Comparison of ENCODE assay signal across 31 cellular contexts in the genomic region with DNA sequence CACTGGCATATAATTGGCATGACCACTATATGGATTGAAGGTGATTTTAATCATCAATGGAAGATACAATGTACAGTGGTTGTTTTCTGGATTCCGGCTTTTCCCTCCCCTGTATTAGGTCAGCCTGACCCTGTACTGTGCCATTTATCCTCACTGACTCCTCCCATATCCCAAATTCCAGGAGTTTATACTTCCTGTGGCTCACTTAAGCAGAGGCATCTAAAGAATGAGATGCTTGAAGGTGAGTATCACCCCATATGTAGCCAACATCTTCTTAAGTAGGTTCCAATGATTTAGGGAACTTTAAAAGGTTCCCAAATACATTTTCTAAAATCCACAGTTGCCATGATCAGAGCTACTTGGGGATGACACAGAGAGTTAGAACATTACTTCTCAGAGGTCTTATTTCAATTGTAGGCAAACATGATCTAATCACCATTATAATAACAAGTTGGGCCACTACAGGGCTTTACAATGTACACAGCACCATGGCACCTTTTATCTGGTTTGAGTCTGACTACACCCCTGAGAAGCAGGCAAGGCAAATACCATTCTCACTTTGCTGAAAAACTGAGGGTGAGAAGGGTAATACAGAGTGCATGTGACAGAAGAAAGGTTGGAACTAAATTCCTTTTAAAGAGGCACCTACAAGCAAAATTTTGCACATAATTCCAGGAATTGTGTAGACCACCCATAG.
"Had no signal": no experiment of that assay in that cellular context is flagged by ENCODE, and none has a peak within 500 bp of the region (broad histone marks: within the 10 kb centered on the region; RNA-seq: fewer than 3 reads in every experiment).

No MANE protein-coding gene starts in this region.

- H3K4me1 Mint-ChIP-seq: activated CD4-positive, alpha-beta T cell treated with anti-CD3 and anti-CD28 coated beads, Interleukin-2, amount 10 ng/mL, durations not matched to agents 24 days and 14 days; activated T-helper 17 cell treated with anti-CD3 and anti-CD28 coated beads, Interleukin-2, amount 50 U/mL, for 72 hours; central memory CD8-positive, alpha-beta T cell; T-helper 17 cell had no signal

- H3K9me3 Mint-ChIP-seq: T-helper 2 cell treated with Interferon-gamma antibody and Interleukin-4, amounts not matched to agents 5 μg/mL and 100 μg/mL, for 36 hours had no signal

- H3K27me3 Mint-ChIP-seq: activated CD4-positive, alpha-beta memory T cell treated with anti-CD3 and anti-CD28 coated beads, Interleukin-2, amount 10 ng/mL, durations not matched to agents 7 days and 5 days; activated CD4-positive, alpha-beta T cell treated with anti-CD3 and anti-CD28 coated beads for 36 hours; activated CD4-positive, alpha-beta T cell treated with anti-CD3 and anti-CD28 coated beads, Interleukin-2, amount 10 ng/mL, durations not matched to agents 24 days and 14 days; activated naive CD8-positive, alpha-beta T cell; activated T-helper 17 cell treated with anti-CD3 and anti-CD28 coated beads, Interleukin-2, amount 50 U/mL, for 72 hours; central memory CD8-positive, alpha-beta T cell; dendritic cell treated with granulocyte-macrophage colony-stimulating factor and Interleukin-4, amounts not matched to agents 40 ng/mL and 50 ng/mL, for 4 days; T-helper 17 cell had no signal

- DNase-seq: activated CD4-positive, alpha-beta memory T cell treated with anti-CD3 and anti-CD28 coated beads, Interleukin-2, amount 10 ng/mL, durations not matched to agents 7 days and 5 days; activated CD4-positive, alpha-beta T cell treated with anti-CD3 and anti-CD28 coated beads for 36 hours; activated CD4-positive, alpha-beta T cell treated with anti-CD3 and anti-CD28 coated beads, Interleukin-2, amount 10 ng/mL, durations not matched to agents 24 days and 14 days; activated CD4-positive, CD25-positive, alpha-beta regulatory T cell; activated CD4-positive, CD25-positive, alpha-beta regulatory T cell treated with anti-CD3 and anti-CD28 coated beads, Interleukin-2, amount 50 U/mL, for 72 hours; activated effector memory CD4-positive, alpha-beta T cell treated with Interleukin-2 at 50 U/mL for 16 hours; activated gamma-delta T cell treated with Interleukin-2 at 50 U/mL for 16 hours; activated naive CD4-positive, alpha-beta T cell treated with anti-CD3 and anti-CD28 coated beads, Interleukin-2, amount 50 U/mL, for 16 hours; activated naive CD4-positive, alpha-beta T cell treated with Interleukin-2 at 50 U/mL for 16 hours; activated T-cell treated with anti-CD3 and anti-CD28 coated beads, Interleukin-2, amount 50 U/mL, for 4 hours; amniotic stem cell; anterior cingulate cortex; brain microvascular endothelial cell; dorsolateral prefrontal cortex; effector memory CD4-positive, alpha-beta T cell; endodermal cell; foreskin fibroblast; head of caudate nucleus; T-helper 17 cell; T1000; WERI-Rb-1 had no signal

- H3K27ac Mint-ChIP-seq: activated CD4-positive, alpha-beta memory T cell treated with anti-CD3 and anti-CD28 coated beads, Interleukin-2, amount 10 ng/mL, durations not matched to agents 7 days and 5 days; activated CD4-positive, alpha-beta T cell treated with anti-CD3 and anti-CD28 coated beads for 36 hours; activated CD4-positive, alpha-beta T cell treated with anti-CD3 and anti-CD28 coated beads, Interleukin-2, amount 10 ng/mL, durations not matched to agents 24 days and 14 days; activated naive CD8-positive, alpha-beta T cell; activated T-helper 17 cell treated with anti-CD3 and anti-CD28 coated beads, Interleukin-2, amount 50 U/mL, for 72 hours; dendritic cell treated with granulocyte-macrophage colony-stimulating factor and Interleukin-4, amounts not matched to agents 40 ng/mL and 50 ng/mL, for 4 days; endodermal cell; T-helper 17 cell; T-helper 2 cell treated with Interferon-gamma antibody and Interleukin-4, amounts not matched to agents 5 μg/mL and 100 μg/mL, for 36 hours had no signal

- ATAC-seq: activated CD4-positive, alpha-beta T cell treated with anti-CD3 and anti-CD28 coated beads for 36 hours; activated T-cell treated with anti-CD3 and anti-CD28 coated beads, Interleukin-2, amount 50 U/mL, for 4 hours; activated T-helper 17 cell treated with anti-CD3 and anti-CD28 coated beads, Interleukin-2, amount 50 U/mL, for 72 hours; esophagus mucosa; T-helper 17 cell had no signal

- H3K27me3 ChIP-seq: brain microvascular endothelial cell, dorsolateral prefrontal cortex had no signal

- H3K27ac ChIP-seq: brain microvascular endothelial cell, coronary artery, dorsolateral prefrontal cortex, WERI-Rb-1 had no signal

- H3K4me3 ChIP-seq: coronary artery, dorsolateral prefrontal cortex had no signal

- H3K36me3 ChIP-seq: brain microvascular endothelial cell, WERI-Rb-1 had no signal

- H3K4me3 Mint-ChIP-seq: activated CD4-positive, alpha-beta memory T cell treated with anti-CD3 and anti-CD28 coated beads, Interleukin-2, amount 10 ng/mL, durations not matched to agents 7 days and 5 days; activated CD4-positive, alpha-beta T cell treated with anti-CD3 and anti-CD28 coated beads for 36 hours; activated CD4-positive, alpha-beta T cell treated with anti-CD3 and anti-CD28 coated beads, Interleukin-2, amount 10 ng/mL, durations not matched to agents 24 days and 14 days; activated naive CD8-positive, alpha-beta T cell; activated T-cell treated with anti-CD3 and anti-CD28 coated beads, Interleukin-2, amount 50 U/mL, for 4 hours; activated T-helper 17 cell treated with anti-CD3 and anti-CD28 coated beads, Interleukin-2, amount 50 U/mL, for 72 hours; central memory CD8-positive, alpha-beta T cell; dendritic cell treated with granulocyte-macrophage colony-stimulating factor and Interleukin-4, amounts not matched to agents 40 ng/mL and 50 ng/mL, for 4 days; endodermal cell; T-helper 17 cell; T-helper 2 cell treated with Interferon-gamma antibody and Interleukin-4, amounts not matched to agents 5 μg/mL and 100 μg/mL, for 36 hours had no signal

- H3K36me3 Mint-ChIP-seq: activated naive CD8-positive, alpha-beta T cell had no signal

- FAIRE-seq: astrocyte, bronchial epithelial cell, frontal cortex had no signal
